In the genomic region with DNA sequence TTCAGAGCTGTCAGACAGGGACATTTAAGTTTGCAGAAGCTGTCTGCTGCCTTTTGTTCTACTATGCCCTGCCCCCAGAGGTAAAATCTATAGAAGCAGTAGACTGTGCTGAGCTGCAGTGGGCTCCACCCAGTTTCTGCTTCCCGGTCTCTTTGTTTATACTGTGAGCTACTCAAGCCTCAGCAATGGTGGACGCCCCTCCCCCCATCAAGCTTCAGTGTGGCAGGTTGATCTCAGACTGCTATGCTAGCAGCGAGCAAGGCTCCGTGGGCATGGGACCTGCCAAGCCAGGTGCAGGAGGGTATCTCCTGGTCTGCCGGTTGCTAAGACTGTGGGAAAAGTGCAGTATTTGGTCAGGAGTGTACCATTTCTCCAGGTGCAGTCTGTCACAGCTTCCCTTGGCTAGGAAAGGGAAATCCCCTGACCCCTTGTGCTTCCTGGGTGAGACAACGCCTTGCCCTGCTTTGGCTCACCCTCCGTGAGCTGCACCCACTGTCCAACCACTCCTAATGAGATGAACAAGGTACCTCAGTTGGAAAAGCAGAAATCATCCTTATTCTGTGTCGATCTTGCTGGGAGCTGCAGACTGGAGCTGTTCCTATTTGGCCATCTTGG, we compare ENCODE assay signal across 1 cellular context.
TF ChIP-seq lines count a peak whose summit lies in the region.
"Not testable (repeated sequence)": the region's sequence is repeated elsewhere in the genome, so short reads cannot be mapped to it uniquely, and the experiment has no call there.

No MANE protein-coding gene starts in this region.

TF ChIP-seq in HepG2, 621 proteins besides CTCF, POLR2A, EP300 and RAD21 (continues in another document):
- TF ChIP-seq, protein P1, sequence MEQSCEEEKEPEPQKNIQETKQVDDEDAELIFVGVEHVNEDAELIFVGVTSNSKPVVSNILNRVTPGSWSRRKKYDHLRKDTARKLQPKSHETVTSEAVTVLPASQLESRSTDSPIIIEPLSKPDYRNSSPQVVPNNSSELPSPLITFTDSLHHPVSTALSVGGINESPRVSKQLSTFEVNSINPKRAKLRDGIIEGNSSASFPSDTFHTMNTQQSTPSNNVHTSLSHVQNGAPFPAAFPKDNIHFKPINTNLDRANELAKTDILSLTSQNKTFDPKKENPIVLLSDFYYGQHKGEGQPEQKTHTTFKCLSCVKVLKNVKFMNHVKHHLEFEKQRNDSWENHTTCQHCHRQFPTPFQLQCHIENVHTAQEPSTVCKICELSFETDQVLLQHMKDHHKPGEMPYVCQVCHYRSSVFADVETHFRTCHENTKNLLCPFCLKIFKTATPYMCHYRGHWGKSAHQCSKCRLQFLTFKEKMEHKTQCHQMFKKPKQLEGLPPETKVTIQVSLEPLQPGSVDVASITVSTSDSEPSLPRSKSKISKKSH (CRISPR knock-in tag; IDR thresholded peaks at IDR 0.05; ENCODE audit: borderline replicate concordance), result peak; percentile 32; the same call in 1 of the 2 replicates
- TF ChIP-seq SALL1 (CRISPR knock-in tag; IDR thresholded peaks at IDR 0.05), result peak; percentile 63; the same call in 1 of the 2 replicates
- TF ChIP-seq ZNF501 (CRISPR knock-in tag; IDR thresholded peaks at IDR 0.05), result peak; percentile 38; the same call in 1 of the 2 replicates
- TF ChIP-seq SAP130 (CRISPR knock-in tag; IDR thresholded peaks at IDR 0.05; ENCODE audit: low read depth), result 0 out of 2 replicates have a peak, but pooled peaks have one; percentile 30
- TF ChIP-seq, protein P2, sequence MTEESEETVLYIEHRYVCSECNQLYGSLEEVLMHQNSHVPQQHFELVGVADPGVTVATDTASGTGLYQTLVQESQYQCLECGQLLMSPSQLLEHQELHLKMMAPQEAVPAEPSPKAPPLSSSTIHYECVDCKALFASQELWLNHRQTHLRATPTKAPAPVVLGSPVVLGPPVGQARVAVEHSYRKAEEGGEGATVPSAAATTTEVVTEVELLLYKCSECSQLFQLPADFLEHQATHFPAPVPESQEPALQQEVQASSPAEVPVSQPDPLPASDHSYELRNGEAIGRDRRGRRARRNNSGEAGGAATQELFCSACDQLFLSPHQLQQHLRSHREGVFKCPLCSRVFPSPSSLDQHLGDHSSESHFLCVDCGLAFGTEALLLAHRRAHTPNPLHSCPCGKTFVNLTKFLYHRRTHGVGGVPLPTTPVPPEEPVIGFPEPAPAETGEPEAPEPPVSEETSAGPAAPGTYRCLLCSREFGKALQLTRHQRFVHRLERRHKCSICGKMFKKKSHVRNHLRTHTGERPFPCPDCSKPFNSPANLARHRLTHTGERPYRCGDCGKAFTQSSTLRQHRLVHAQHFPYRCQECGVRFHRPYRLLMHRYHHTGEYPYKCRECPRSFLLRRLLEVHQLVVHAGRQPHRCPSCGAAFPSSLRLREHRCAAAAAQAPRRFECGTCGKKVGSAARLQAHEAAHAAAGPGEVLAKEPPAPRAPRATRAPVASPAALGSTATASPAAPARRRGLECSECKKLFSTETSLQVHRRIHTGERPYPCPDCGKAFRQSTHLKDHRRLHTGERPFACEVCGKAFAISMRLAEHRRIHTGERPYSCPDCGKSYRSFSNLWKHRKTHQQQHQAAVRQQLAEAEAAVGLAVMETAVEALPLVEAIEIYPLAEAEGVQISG (CRISPR knock-in tag; IDR thresholded peaks at IDR 0.05), result 0 out of 2 replicates have a peak, but pooled peaks have one; percentile 15
- TF ChIP-seq, protein P3, sequence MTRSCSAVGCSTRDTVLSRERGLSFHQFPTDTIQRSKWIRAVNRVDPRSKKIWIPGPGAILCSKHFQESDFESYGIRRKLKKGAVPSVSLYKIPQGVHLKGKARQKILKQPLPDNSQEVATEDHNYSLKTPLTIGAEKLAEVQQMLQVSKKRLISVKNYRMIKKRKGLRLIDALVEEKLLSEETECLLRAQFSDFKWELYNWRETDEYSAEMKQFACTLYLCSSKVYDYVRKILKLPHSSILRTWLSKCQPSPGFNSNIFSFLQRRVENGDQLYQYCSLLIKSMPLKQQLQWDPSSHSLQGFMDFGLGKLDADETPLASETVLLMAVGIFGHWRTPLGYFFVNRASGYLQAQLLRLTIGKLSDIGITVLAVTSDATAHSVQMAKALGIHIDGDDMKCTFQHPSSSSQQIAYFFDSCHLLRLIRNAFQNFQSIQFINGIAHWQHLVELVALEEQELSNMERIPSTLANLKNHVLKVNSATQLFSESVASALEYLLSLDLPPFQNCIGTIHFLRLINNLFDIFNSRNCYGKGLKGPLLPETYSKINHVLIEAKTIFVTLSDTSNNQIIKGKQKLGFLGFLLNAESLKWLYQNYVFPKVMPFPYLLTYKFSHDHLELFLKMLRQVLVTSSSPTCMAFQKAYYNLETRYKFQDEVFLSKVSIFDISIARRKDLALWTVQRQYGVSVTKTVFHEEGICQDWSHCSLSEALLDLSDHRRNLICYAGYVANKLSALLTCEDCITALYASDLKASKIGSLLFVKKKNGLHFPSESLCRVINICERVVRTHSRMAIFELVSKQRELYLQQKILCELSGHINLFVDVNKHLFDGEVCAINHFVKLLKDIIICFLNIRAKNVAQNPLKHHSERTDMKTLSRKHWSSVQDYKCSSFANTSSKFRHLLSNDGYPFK (CRISPR knock-in tag; IDR thresholded peaks at IDR 0.05; ENCODE audit: borderline replicate concordance), result peak; percentile 67; the same call in 1 of the 2 replicates
- TF ChIP-seq, protein P4, sequence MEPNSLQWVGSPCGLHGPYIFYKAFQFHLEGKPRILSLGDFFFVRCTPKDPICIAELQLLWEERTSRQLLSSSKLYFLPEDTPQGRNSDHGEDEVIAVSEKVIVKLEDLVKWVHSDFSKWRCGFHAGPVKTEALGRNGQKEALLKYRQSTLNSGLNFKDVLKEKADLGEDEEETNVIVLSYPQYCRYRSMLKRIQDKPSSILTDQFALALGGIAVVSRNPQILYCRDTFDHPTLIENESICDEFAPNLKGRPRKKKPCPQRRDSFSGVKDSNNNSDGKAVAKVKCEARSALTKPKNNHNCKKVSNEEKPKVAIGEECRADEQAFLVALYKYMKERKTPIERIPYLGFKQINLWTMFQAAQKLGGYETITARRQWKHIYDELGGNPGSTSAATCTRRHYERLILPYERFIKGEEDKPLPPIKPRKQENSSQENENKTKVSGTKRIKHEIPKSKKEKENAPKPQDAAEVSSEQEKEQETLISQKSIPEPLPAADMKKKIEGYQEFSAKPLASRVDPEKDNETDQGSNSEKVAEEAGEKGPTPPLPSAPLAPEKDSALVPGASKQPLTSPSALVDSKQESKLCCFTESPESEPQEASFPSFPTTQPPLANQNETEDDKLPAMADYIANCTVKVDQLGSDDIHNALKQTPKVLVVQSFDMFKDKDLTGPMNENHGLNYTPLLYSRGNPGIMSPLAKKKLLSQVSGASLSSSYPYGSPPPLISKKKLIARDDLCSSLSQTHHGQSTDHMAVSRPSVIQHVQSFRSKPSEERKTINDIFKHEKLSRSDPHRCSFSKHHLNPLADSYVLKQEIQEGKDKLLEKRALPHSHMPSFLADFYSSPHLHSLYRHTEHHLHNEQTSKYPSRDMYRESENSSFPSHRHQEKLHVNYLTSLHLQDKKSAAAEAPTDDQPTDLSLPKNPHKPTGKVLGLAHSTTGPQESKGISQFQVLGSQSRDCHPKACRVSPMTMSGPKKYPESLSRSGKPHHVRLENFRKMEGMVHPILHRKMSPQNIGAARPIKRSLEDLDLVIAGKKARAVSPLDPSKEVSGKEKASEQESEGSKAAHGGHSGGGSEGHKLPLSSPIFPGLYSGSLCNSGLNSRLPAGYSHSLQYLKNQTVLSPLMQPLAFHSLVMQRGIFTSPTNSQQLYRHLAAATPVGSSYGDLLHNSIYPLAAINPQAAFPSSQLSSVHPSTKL (CRISPR knock-in tag; IDR thresholded peaks at IDR 0.05), result peak; percentile 44; the same call in 1 of the 2 replicates
- TF ChIP-seq JUND (CRISPR knock-in tag; IDR thresholded peaks at IDR 0.05), result 0 out of 2 replicates have a peak, but pooled peaks have one; percentile 51
- 0 out of 2 replicates have a peak, but pooled peaks have one; percentile 42 for TF ChIP-seq BORCS8-MEF2B (CRISPR knock-in tag; IDR thresholded peaks at IDR 0.05)
- TF ChIP-seq, protein P5, sequence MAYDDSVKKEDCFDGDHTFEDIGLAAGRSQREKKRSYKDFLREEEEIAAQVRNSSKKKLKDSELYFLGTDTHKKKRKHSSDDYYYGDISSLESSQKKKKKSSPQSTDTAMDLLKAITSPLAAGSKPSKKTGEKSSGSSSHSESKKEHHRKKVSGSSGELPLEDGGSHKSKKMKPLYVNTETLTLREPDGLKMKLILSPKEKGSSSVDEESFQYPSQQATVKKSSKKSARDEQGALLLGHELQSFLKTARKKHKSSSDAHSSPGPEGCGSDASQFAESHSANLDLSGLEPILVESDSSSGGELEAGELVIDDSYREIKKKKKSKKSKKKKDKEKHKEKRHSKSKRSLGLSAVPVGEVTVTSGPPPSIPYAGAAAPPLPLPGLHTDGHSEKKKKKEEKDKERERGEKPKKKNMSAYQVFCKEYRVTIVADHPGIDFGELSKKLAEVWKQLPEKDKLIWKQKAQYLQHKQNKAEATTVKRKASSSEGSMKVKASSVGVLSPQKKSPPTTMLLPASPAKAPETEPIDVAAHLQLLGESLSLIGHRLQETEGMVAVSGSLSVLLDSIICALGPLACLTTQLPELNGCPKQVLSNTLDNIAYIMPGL (CRISPR knock-in tag; IDR thresholded peaks at IDR 0.05; ENCODE audit: borderline replicate concordance in 1 of 2, low read depth in 1 of 2), result peak in 1 of 2 experiments; percentile 45; a peak in 1 of 4 replicates
- TF ChIP-seq TARDBP (CRISPR knock-in tag; IDR thresholded peaks at IDR 0.05), result 0 out of 2 replicates have a peak, but pooled peaks have one; percentile 35
- TF ChIP-seq MEF2D (CRISPR knock-in tag; IDR thresholded peaks at IDR 0.05), result 0 out of 2 replicates have a peak, but pooled peaks have one; percentile 16
- TF ChIP-seq, protein P6, sequence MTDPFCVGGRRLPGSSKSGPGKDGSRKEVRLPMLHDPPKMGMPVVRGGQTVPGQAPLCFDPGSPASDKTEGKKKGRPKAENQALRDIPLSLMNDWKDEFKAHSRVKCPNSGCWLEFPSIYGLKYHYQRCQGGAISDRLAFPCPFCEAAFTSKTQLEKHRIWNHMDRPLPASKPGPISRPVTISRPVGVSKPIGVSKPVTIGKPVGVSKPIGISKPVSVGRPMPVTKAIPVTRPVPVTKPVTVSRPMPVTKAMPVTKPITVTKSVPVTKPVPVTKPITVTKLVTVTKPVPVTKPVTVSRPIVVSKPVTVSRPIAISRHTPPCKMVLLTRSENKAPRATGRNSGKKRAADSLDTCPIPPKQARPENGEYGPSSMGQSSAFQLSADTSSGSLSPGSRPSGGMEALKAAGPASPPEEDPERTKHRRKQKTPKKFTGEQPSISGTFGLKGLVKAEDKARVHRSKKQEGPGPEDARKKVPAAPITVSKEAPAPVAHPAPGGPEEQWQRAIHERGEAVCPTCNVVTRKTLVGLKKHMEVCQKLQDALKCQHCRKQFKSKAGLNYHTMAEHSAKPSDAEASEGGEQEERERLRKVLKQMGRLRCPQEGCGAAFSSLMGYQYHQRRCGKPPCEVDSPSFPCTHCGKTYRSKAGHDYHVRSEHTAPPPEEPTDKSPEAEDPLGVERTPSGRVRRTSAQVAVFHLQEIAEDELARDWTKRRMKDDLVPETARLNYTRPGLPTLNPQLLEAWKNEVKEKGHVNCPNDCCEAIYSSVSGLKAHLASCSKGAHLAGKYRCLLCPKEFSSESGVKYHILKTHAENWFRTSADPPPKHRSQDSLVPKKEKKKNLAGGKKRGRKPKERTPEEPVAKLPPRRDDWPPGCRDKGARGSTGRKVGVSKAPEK (CRISPR knock-in tag; IDR thresholded peaks at IDR 0.05; ENCODE audit: borderline replicate concordance), result peak; percentile 70; the same call in 1 of the 2 replicates
- TF ChIP-seq ZNF891 (CRISPR knock-in tag; IDR thresholded peaks at IDR 0.05), result peak; percentile 70; the same call in 1 of the 2 replicates
- TF ChIP-seq SP5 (CRISPR knock-in tag; IDR thresholded peaks at IDR 0.05; ENCODE audit: borderline replicate concordance, low read depth), result peak; percentile 33; the same call in 1 of the 2 replicates
- peak; percentile 9; the same call in 1 of the 2 replicates for TF ChIP-seq SP2 (CRISPR knock-in tag; IDR thresholded peaks at IDR 0.05)
- TF ChIP-seq SPEN (CRISPR knock-in tag; IDR thresholded peaks at IDR 0.05; ENCODE audit: low read depth), result 0 out of 2 replicates have a peak, but pooled peaks have one; percentile 31
- TF ChIP-seq ELF1 (CRISPR knock-in tag; IDR thresholded peaks at IDR 0.05), result peak; percentile 46; the same call in 1 of the 2 replicates
- TF ChIP-seq SOX13, SOX6 (IDR thresholded peaks at IDR 0.05): not testable (repeated sequence)
- peak in 1 of 2 experiments; percentile 57; a peak in 2 of 4 replicates for TF ChIP-seq SOX13 (CRISPR knock-in tag; conservative IDR thresholded peaks at IDR 0.05 in 1 of 2, IDR thresholded peaks at IDR 0.05 in 1 of 2)
- peak; percentile 49; the same call in 1 of the 2 replicates for TF ChIP-seq FOXK1 (CRISPR knock-in tag; IDR thresholded peaks at IDR 0.05; ENCODE audit: borderline replicate concordance, low read depth)
- TF ChIP-seq, protein P7, sequence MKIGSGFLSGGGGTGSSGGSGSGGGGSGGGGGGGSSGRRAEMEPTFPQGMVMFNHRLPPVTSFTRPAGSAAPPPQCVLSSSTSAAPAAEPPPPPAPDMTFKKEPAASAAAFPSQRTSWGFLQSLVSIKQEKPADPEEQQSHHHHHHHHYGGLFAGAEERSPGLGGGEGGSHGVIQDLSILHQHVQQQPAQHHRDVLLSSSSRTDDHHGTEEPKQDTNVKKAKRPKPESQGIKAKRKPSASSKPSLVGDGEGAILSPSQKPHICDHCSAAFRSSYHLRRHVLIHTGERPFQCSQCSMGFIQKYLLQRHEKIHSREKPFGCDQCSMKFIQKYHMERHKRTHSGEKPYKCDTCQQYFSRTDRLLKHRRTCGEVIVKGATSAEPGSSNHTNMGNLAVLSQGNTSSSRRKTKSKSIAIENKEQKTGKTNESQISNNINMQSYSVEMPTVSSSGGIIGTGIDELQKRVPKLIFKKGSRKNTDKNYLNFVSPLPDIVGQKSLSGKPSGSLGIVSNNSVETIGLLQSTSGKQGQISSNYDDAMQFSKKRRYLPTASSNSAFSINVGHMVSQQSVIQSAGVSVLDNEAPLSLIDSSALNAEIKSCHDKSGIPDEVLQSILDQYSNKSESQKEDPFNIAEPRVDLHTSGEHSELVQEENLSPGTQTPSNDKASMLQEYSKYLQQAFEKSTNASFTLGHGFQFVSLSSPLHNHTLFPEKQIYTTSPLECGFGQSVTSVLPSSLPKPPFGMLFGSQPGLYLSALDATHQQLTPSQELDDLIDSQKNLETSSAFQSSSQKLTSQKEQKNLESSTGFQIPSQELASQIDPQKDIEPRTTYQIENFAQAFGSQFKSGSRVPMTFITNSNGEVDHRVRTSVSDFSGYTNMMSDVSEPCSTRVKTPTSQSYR (CRISPR knock-in tag; IDR thresholded peaks at IDR 0.05; ENCODE audit: borderline replicate concordance), result peak; percentile 97
- TF ChIP-seq SOX6 (CRISPR knock-in tag; IDR thresholded peaks at IDR 0.05), result peak; percentile 70
- 0 out of 2 replicates have a peak, but pooled peaks have one; percentile 40 for TF ChIP-seq KLF13 (CRISPR knock-in tag; IDR thresholded peaks at IDR 0.05)
- peak; percentile 55 for TF ChIP-seq GATAD2A (CRISPR knock-in tag; IDR thresholded peaks at IDR 0.05)
- TF ChIP-seq TEAD3 (CRISPR knock-in tag; optimal IDR thresholded peaks at IDR 0.05; ENCODE audit: borderline replicate concordance), result peak; percentile 22
- TF ChIP-seq ZNF292 (CRISPR knock-in tag; IDR thresholded peaks at IDR 0.05; ENCODE audit: borderline replicate concordance, low read depth), result peak; percentile 39; the same call in 1 of the 2 replicates
- TF ChIP-seq STAG1 (CRISPR knock-in tag; IDR thresholded peaks at IDR 0.05), result 0 out of 2 replicates have a peak, but pooled peaks have one; percentile 6
